32 cellular contexts compared by ENCODE assay signal in the genomic region with DNA sequence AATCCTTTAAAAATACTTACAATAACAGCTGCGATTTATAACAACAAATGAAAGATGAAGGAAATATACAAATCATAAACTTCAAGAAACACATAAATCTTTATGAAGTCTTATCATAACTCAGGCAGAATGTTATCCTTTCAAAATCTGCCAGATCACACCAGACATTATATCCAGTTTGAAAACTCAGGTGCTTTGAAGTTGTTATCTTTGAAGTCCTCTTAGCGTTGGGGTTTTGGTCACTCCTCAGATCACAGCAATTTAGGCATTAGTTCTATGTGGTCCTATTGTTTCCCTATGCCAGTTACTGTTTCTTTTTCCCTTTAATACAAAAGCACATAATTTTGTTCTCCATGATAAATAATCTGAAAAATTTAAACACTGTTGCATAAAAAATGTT.
A peak's percentile ranks its signal among the peaks of the same experiment; 100 is the strongest.
DNase-seq lines count a peak whose midpoint lies in the region; ATAC-seq, FAIRE-seq and TF ChIP-seq lines count a peak whose summit lies in the region.
"Had no signal": no experiment of that assay in that cellular context is flagged by ENCODE, and none has a peak within 500 bp of the region (broad histone marks: within the 10 kb centered on the region; RNA-seq: fewer than 3 reads in every experiment).

No MANE protein-coding gene starts in this region.

- TF ChIP-seq EP300 in GM12878 (IDR thresholded peaks at IDR 0.05; ENCODE audit: borderline replicate concordance in 1 of 2, control insufficient read depth in 1 of 2, low read depth in 2 of 2, low read length in 2 of 2), result no peak

- in situ Hi-C loops in GM12878 (cut with MboI), result no loop called here

- no peak for DNase-seq in HCT116 (ENCODE audit: low read depth, low spot score)
- peak; percentile 77 for DNase-seq in SW480 (ENCODE audit: low spot score)
- no peak for DNase-seq in GM12878 (ENCODE audit: low read depth, low spot score)
- DNase-seq in posterior cingulate gyrus, result no peak
- DNase-seq in spleen, result no peak
- DNase-seq: 8988T; ACHN; AML-193; BE2C; C1 segment of cervical spinal cord; Caco-2; Calu3; CD4-positive, alpha-beta memory T cell; CD4-positive, alpha-beta T cell; CD4-positive, CD25-positive, alpha-beta regulatory T cell; CD8-positive, alpha-beta memory T cell; CD8-positive, alpha-beta T cell; COR-L47; DMS 273 treated with DMSO at 0.1 percent for 48 hours; DMS153; DMS53; DMS79; DMS79 treated with DMSO at 0.1 percent for 48 hours; DND-41; EL had no signal

- H2AFZ ChIP-seq in HCT116 (ENCODE audit: low read depth, low read length, poor library complexity, severe bottlenecking) (no peak overlapping the region), GM12878 (ENCODE audit: control insufficient read depth, low read depth, low read length) (no peak overlapping the region)

- FAIRE-seq in GM12878 (lab: Jason Lieb, UNC), result peak; percentile 23
- FAIRE-seq: A549, D721Med had no signal

- intact Hi-C loops in HCT116 (cut with micrococcal nuclease), result no loop called here
- intact Hi-C loops in GM12878 (cut with micrococcal nuclease; ENCODE audit: unreplicated experiment), result no loop called here
- intact Hi-C loops in posterior cingulate gyrus (cut with DNase I), result no loop called here
- intact Hi-C loops in spleen (cut with DNase I; ENCODE audit: low total_unique reads), result no loop called here

- H3K27me3 ChIP-seq in HCT116 (ENCODE audit: insufficient read depth, low read length), result no peaks in the 10 kb centered on the region
- no peaks in the 10 kb centered on the region for H3K27me3 ChIP-seq in GM12878 (replicated peaks in 1 of 2; ENCODE audit: control insufficient read depth in 2 of 2, insufficient read depth in 2 of 2, low read length in 1 of 2)
- H3K27me3 ChIP-seq in spleen (replicated peaks in 1 of 7), result no peaks in the 10 kb centered on the region
- H3K27me3 ChIP-seq: BE2C; BLaER1; BLaER1 treated with 17β-estradiol and CSF1 and Interleukin-3, amounts not matched to agents 10 nM and 100 nM had no signal

- H3K79me2 ChIP-seq in HCT116 (ENCODE audit: insufficient read depth, low read length), result no peaks in the 10 kb centered on the region
- H3K79me2 ChIP-seq in GM12878 (ENCODE audit: control insufficient read depth, insufficient read depth, low read length), result no peaks in the 10 kb centered on the region

- no peak overlapping the region for H3K27ac ChIP-seq in HCT116 (ENCODE audit: low read depth, low read length)
- no peak overlapping the region for H3K27ac ChIP-seq in GM12878 (ENCODE audit: control insufficient read depth, insufficient read depth)
- H3K27ac ChIP-seq in spleen, result no peak overlapping the region
- H3K27ac ChIP-seq: 22Rv1; A549; BLaER1; BLaER1 treated with 17β-estradiol and CSF1 and Interleukin-3, amounts not matched to agents 10 nM and 100 nM; C4-2B had no signal

- TF ChIP-seq POLR2A in HCT116 (IDR thresholded peaks at IDR 0.05; ENCODE audit: borderline replicate concordance, extremely low read depth, insufficient read depth, insufficient read length), result no peak
- no peak for TF ChIP-seq POLR2A in GM12878 (IDR thresholded peaks at IDR 0.05; ENCODE audit: low read depth, low read length)
- no peak for TF ChIP-seq POLR2A in spleen (IDR thresholded peaks at IDR 0.05)

- H3K4me1 ChIP-seq in HCT116 (ENCODE audit: control insufficient read depth in 1 of 2, insufficient read depth in 2 of 2, low read length in 2 of 2) (no peaks in the 10 kb centered on the region), GM12878 (ENCODE audit: control insufficient read depth, insufficient read depth, low read length) (no peaks in the 10 kb centered on the region), spleen (no peaks in the 10 kb centered on the region)
- H3K4me1 ChIP-seq: A549; BE2C; BLaER1; BLaER1 treated with 17β-estradiol and CSF1 and Interleukin-3, amounts not matched to agents 10 nM and 100 nM had no signal

- H3K9me3 ChIP-seq in HCT116 (ENCODE audit: control insufficient read depth in 1 of 2, insufficient read depth in 1 of 2, low read depth in 1 of 2, low read length in 2 of 2), result peaks cover 7 to 26% of the 10 kb centered on the region in 2 experiments; a peak in 2 of 4 replicates
- no peaks in the 10 kb centered on the region for H3K9me3 ChIP-seq in GM12878 (replicated peaks; ENCODE audit: control insufficient read depth, insufficient read depth, low read length)
- H3K9me3 ChIP-seq in spleen, result no peaks in the 10 kb centered on the region
- H3K9me3 ChIP-seq: A549; BE2C; BLaER1; BLaER1 treated with 17β-estradiol and CSF1 and Interleukin-3, amounts not matched to agents 10 nM and 100 nM; Caco-2 had no signal

- H3K36me3 ChIP-seq in HCT116 (ENCODE audit: control insufficient read depth in 1 of 2, insufficient read depth in 2 of 2, low read length in 2 of 2) (no peaks in the 10 kb centered on the region), GM12878 (ENCODE audit: control insufficient read depth in 2 of 2, insufficient read depth in 2 of 2, low read length in 1 of 2) (no peaks in the 10 kb centered on the region), spleen (no peaks in the 10 kb centered on the region)
- H3K36me3 ChIP-seq: BE2C; BLaER1; BLaER1 treated with 17β-estradiol and CSF1 and Interleukin-3, amounts not matched to agents 10 nM and 100 nM had no signal

- no peak for TF ChIP-seq CTCF in HCT116 (IDR thresholded peaks at IDR 0.05 in 2 of 3, conservative IDR thresholded peaks at IDR 0.05 in 1 of 3; ENCODE audit: borderline replicate concordance in 1 of 3, insufficient read depth in 1 of 3, low read depth in 2 of 3, low read length in 2 of 3)
- no peak for TF ChIP-seq CTCF in GM12878 (IDR thresholded peaks at IDR 0.05 in 2 of 3, conservative IDR thresholded peaks at IDR 0.05 in 1 of 3; ENCODE audit: control insufficient read depth in 2 of 3, extremely low read depth in 1 of 3, insufficient read depth in 1 of 3, low read depth in 3 of 3, low read length in 3 of 3)
- no peak for TF ChIP-seq CTCF in spleen (IDR thresholded peaks at IDR 0.05 in 8 of 11, conservative IDR thresholded peaks at IDR 0.05 in 3 of 11)

- no peak for ATAC-seq in HCT116
- no peak for ATAC-seq in GM12878
- ATAC-seq in HG02885 (IDR thresholded peaks at IDR 0.05; ENCODE audit: poor library complexity, unreplicated experiment), result no peak
- ATAC-seq: A549; CD8-positive, alpha-beta T cell had no signal

- no peak for TF ChIP-seq RAD21 in HCT116 (IDR thresholded peaks at IDR 0.05; ENCODE audit: low read depth)
- no peak for TF ChIP-seq RAD21 in GM12878 (IDR thresholded peaks at IDR 0.05; ENCODE audit: insufficient read depth, low read depth, low read length)

- CTCF ChIA-PET in HCT116 (lab: Charles Lee) (no interaction called here), GM12878 (lab: Yijun Ruan, JAX) (interaction anchor here (0.8 to 1.7 kb wide), 2 partner anchors 31 to 49 kb away, joined by 3 to 4 read pairs; no protein-coding TSS in a partner anchor)

- H4K20me1 ChIP-seq in HCT116 (ENCODE audit: insufficient read depth), result no peaks in the 10 kb centered on the region
- H4K20me1 ChIP-seq in GM12878 (ENCODE audit: control insufficient read depth, insufficient read depth), result no peaks in the 10 kb centered on the region
- H4K20me1 ChIP-seq: BLaER1; BLaER1 treated with 17β-estradiol and CSF1 and Interleukin-3, amounts not matched to agents 10 nM and 100 nM had no signal

- H3K4me2 ChIP-seq in HCT116 (ENCODE audit: low read length) (no peak overlapping the region), GM12878 (ENCODE audit: control insufficient read depth, insufficient read depth) (no peak overlapping the region)
- H3K4me2 ChIP-seq: A549; BLaER1; BLaER1 treated with 17β-estradiol and CSF1 and Interleukin-3, amounts not matched to agents 10 nM and 100 nM had no signal

- WGBS in GM12878 (ENCODE audit: insufficient coverage, insufficient replicate concordance, low lambda C conversion rate, missing lambda C conversion rate), result 33% methylated on average over 2 of the region's 2 CpGs
- WGBS in spleen, 5 donors, result 51 to 58% (median 54%) methylated on average over 2 of the region's 2 CpGs

- no TSS peak for BruUV-seq in HCT116 (replicated peaks; lab: Mats Ljungman, UMichigan)
- no TSS peak for BruUV-seq in GM12878 (replicated peaks; lab: Mats Ljungman, UMichigan)

- no peak overlapping the region for H3K4me3 ChIP-seq in HCT116 (replicated peaks in 1 of 2; ENCODE audit: low read depth in 1 of 2, low read length in 2 of 2)
- no peak overlapping the region for H3K4me3 ChIP-seq in GM12878
- no peak overlapping the region for H3K4me3 ChIP-seq in spleen
- H3K4me3 ChIP-seq: A549; BLaER1; BLaER1 treated with 17β-estradiol and CSF1 and Interleukin-3, amounts not matched to agents 10 nM and 100 nM had no signal

- no peak overlapping the region for H3K9ac ChIP-seq in HCT116 (ENCODE audit: low read length)
- no peak overlapping the region for H3K9ac ChIP-seq in GM12878 (ENCODE audit: control insufficient read depth, insufficient read depth, low read length)
- H3K9ac ChIP-seq: BLaER1; BLaER1 treated with 17β-estradiol and CSF1 and Interleukin-3, amounts not matched to agents 10 nM and 100 nM had no signal

- no peaks in the 10 kb centered on the region for H3K9me2 ChIP-seq in HCT116 (ENCODE audit: insufficient read depth)

- POLR2A ChIA-PET in HCT116 (lab: Charles Lee) (no interaction called here), GM12878 (lab: Charles Lee) (no interaction called here)

- RAD21 ChIA-PET in HCT116 (lab: Charles Lee; ENCODE audit: low non-redundant PET in 1 of 2, low total read pairs in 2 of 2, uncharacterized antibody in 2 of 2, unreplicated experiment in 2 of 2), result no interaction called here
- RAD21 ChIA-PET in GM12878 (lab: Charles Lee; ENCODE audit: unreplicated experiment), result interaction anchor here (1.4 to 1.7 kb wide), 3 partner anchors 11 to 50 kb away, joined by 3 to 13 read pairs (median 6); no protein-coding TSS in a partner anchor

- SMC1A ChIA-PET in GM12878 (lab: Charles Lee; ENCODE audit: uncharacterized antibody, unreplicated experiment), result interaction anchor here (1.0 to 1.5 kb wide), 4 partner anchors 11 to 50 kb away, joined by 3 to 13 read pairs (median 4); no protein-coding TSS in a partner anchor

TF ChIP-seq in HCT116, 20 proteins besides CTCF, POLR2A, EP300 and RAD21 (continues in another document):
- TF ChIP-seq TCF7L2 (IDR thresholded peaks at IDR 0.05; ENCODE audit: borderline replicate concordance, extremely low read depth, insufficient read depth, insufficient read length) (peak; percentile 79), YY1 (IDR thresholded peaks at IDR 0.05; ENCODE audit: extremely low read depth, insufficient replicate concordance, low read depth, low read length) (no peak)
- TF ChIP-seq, protein P1, sequence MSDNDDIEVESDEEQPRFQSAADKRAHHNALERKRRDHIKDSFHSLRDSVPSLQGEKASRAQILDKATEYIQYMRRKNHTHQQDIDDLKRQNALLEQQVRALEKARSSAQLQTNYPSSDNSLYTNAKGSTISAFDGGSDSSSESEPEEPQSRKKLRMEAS (IDR thresholded peaks at IDR 0.05), result no peak
